Comparison of ENCODE assay signal across 1 cellular context in the genomic region with DNA sequence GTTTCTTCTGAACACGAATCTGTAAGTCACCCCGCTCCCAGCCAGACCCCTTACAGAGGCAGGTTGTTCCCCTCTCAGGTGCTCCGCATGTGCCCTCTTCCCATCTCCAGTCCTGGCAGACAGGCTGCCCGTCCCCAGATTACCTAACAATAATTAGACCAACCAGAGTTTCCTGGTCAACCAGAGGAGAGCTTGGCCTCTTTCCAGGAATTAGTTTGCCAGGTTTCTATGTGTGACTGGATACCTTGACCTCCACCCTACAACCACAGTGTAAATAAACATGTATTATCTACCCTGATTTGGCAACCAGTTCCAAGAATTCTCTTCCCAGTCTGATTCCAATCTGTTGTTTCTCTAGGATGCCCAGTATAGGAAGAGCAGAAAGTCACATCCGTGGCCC.
A peak's percentile ranks its signal among the peaks of the same experiment; 100 is the strongest.
TF ChIP-seq lines count a peak whose summit lies in the region.

No MANE protein-coding gene starts in this region.

TF ChIP-seq in HepG2, 621 proteins besides CTCF, POLR2A, EP300 and RAD21 (continued from another document and continues in another):
- TF ChIP-seq, protein P1, sequence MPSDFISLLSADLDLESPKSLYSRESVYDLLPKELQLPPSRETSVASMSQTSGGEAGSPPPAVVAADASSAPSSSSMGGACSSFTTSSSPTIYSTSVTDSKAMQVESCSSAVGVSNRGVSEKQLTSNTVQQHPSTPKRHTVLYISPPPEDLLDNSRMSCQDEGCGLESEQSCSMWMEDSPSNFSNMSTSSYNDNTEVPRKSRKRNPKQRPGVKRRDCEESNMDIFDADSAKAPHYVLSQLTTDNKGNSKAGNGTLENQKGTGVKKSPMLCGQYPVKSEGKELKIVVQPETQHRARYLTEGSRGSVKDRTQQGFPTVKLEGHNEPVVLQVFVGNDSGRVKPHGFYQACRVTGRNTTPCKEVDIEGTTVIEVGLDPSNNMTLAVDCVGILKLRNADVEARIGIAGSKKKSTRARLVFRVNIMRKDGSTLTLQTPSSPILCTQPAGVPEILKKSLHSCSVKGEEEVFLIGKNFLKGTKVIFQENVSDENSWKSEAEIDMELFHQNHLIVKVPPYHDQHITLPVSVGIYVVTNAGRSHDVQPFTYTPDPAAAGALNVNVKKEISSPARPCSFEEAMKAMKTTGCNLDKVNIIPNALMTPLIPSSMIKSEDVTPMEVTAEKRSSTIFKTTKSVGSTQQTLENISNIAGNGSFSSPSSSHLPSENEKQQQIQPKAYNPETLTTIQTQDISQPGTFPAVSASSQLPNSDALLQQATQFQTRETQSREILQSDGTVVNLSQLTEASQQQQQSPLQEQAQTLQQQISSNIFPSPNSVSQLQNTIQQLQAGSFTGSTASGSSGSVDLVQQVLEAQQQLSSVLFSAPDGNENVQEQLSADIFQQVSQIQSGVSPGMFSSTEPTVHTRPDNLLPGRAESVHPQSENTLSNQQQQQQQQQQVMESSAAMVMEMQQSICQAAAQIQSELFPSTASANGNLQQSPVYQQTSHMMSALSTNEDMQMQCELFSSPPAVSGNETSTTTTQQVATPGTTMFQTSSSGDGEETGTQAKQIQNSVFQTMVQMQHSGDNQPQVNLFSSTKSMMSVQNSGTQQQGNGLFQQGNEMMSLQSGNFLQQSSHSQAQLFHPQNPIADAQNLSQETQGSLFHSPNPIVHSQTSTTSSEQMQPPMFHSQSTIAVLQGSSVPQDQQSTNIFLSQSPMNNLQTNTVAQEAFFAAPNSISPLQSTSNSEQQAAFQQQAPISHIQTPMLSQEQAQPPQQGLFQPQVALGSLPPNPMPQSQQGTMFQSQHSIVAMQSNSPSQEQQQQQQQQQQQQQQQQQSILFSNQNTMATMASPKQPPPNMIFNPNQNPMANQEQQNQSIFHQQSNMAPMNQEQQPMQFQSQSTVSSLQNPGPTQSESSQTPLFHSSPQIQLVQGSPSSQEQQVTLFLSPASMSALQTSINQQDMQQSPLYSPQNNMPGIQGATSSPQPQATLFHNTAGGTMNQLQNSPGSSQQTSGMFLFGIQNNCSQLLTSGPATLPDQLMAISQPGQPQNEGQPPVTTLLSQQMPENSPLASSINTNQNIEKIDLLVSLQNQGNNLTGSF (CRISPR knock-in tag; IDR thresholded peaks at IDR 0.05) = no peak
- TF ChIP-seq THAP11 (CRISPR knock-in tag; IDR thresholded peaks at IDR 0.05) = peak; percentile 54; the same call in 1 of the 2 replicates
- peak; percentile 35; the same call in 1 of the 2 replicates for TF ChIP-seq ETV5 (CRISPR knock-in tag; IDR thresholded peaks at IDR 0.05; ENCODE audit: borderline replicate concordance)
- no peak for TF ChIP-seq MTF1 (CRISPR knock-in tag; IDR thresholded peaks at IDR 0.05)
- TF ChIP-seq, protein P2, sequence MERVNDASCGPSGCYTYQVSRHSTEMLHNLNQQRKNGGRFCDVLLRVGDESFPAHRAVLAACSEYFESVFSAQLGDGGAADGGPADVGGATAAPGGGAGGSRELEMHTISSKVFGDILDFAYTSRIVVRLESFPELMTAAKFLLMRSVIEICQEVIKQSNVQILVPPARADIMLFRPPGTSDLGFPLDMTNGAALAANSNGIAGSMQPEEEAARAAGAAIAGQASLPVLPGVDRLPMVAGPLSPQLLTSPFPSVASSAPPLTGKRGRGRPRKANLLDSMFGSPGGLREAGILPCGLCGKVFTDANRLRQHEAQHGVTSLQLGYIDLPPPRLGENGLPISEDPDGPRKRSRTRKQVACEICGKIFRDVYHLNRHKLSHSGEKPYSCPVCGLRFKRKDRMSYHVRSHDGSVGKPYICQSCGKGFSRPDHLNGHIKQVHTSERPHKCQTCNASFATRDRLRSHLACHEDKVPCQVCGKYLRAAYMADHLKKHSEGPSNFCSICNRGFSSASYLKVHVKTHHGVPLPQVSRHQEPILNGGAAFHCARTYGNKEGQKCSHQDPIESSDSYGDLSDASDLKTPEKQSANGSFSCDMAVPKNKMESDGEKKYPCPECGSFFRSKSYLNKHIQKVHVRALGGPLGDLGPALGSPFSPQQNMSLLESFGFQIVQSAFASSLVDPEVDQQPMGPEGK (CRISPR knock-in tag; IDR thresholded peaks at IDR 0.05) = no peak
- TF ChIP-seq, protein P3, sequence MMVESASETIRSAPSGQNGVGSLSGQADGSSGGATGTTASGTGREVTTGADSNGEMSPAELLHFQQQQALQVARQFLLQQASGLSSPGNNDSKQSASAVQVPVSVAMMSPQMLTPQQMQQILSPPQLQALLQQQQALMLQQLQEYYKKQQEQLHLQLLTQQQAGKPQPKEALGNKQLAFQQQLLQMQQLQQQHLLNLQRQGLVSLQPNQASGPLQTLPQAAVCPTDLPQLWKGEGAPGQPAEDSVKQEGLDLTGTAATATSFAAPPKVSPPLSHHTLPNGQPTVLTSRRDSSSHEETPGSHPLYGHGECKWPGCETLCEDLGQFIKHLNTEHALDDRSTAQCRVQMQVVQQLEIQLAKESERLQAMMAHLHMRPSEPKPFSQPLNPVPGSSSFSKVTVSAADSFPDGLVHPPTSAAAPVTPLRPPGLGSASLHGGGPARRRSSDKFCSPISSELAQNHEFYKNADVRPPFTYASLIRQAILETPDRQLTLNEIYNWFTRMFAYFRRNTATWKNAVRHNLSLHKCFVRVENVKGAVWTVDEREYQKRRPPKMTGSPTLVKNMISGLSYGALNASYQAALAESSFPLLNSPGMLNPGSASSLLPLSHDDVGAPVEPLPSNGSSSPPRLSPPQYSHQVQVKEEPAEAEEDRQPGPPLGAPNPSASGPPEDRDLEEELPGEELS (CRISPR knock-in tag; IDR thresholded peaks at IDR 0.05) = peak; percentile 86
- TF ChIP-seq RARA (CRISPR knock-in tag; IDR thresholded peaks at IDR 0.05) = peak; percentile 97
- peak; percentile 91 for TF ChIP-seq SOX5 (CRISPR knock-in tag; IDR thresholded peaks at IDR 0.05; ENCODE audit: borderline replicate concordance)
- TF ChIP-seq, protein P4, sequence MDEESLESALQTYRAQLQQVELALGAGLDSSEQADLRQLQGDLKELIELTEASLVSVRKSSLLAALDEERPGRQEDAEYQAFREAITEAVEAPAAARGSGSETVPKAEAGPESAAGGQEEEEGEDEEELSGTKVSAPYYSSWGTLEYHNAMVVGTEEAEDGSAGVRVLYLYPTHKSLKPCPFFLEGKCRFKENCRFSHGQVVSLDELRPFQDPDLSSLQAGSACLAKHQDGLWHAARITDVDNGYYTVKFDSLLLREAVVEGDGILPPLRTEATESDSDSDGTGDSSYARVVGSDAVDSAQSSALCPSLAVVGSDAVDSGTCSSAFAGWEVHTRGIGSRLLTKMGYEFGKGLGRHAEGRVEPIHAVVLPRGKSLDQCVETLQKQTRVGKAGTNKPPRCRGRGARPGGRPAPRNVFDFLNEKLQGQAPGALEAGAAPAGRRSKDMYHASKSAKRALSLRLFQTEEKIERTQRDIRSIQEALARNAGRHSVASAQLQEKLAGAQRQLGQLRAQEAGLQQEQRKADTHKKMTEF (CRISPR knock-in tag; IDR thresholded peaks at IDR 0.05) = peak; percentile 83
- peak; percentile 54; the same call in 1 of the 2 replicates for TF ChIP-seq ARID2 (CRISPR knock-in tag; IDR thresholded peaks at IDR 0.05; ENCODE audit: borderline replicate concordance)
- TF ChIP-seq TBX3 (IDR thresholded peaks at IDR 0.05; ENCODE audit: borderline replicate concordance) = peak; percentile 85
- TF ChIP-seq SOX13 (IDR thresholded peaks at IDR 0.05) = no peak
- peak in 1 of 2 experiments; percentile 92; a peak in 2 of 4 replicates for TF ChIP-seq SOX13 (CRISPR knock-in tag; conservative IDR thresholded peaks at IDR 0.05 in 1 of 2, IDR thresholded peaks at IDR 0.05 in 1 of 2)
- TF ChIP-seq CEBPB (IDR thresholded peaks at IDR 0.05; ENCODE audit: borderline replicate concordance, low read depth, low read length) = peak; percentile 76
- 0 out of 2 replicates have a peak, but pooled peaks have one; percentile 42 for TF ChIP-seq ZNF670 (CRISPR knock-in tag; IDR thresholded peaks at IDR 0.05; ENCODE audit: borderline replicate concordance)
- TF ChIP-seq, protein P5, sequence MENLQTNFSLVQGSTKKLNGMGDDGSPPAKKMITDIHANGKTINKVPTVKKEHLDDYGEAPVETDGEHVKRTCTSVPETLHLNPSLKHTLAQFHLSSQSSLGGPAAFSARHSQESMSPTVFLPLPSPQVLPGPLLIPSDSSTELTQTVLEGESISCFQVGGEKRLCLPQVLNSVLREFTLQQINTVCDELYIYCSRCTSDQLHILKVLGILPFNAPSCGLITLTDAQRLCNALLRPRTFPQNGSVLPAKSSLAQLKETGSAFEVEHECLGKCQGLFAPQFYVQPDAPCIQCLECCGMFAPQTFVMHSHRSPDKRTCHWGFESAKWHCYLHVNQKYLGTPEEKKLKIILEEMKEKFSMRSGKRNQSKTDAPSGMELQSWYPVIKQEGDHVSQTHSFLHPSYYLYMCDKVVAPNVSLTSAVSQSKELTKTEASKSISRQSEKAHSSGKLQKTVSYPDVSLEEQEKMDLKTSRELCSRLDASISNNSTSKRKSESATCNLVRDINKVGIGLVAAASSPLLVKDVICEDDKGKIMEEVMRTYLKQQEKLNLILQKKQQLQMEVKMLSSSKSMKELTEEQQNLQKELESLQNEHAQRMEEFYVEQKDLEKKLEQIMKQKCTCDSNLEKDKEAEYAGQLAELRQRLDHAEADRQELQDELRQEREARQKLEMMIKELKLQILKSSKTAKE (CRISPR knock-in tag; IDR thresholded peaks at IDR 0.05; ENCODE audit: borderline replicate concordance) = peak; percentile 89
- no peak for TF ChIP-seq KLF9 (CRISPR knock-in tag; IDR thresholded peaks at IDR 0.05; ENCODE audit: low read depth)
- TF ChIP-seq SIX4 (CRISPR knock-in tag; IDR thresholded peaks at IDR 0.05) = 0 out of 2 replicates have a peak, but pooled peaks have one; percentile 27
- TF ChIP-seq, protein P6, sequence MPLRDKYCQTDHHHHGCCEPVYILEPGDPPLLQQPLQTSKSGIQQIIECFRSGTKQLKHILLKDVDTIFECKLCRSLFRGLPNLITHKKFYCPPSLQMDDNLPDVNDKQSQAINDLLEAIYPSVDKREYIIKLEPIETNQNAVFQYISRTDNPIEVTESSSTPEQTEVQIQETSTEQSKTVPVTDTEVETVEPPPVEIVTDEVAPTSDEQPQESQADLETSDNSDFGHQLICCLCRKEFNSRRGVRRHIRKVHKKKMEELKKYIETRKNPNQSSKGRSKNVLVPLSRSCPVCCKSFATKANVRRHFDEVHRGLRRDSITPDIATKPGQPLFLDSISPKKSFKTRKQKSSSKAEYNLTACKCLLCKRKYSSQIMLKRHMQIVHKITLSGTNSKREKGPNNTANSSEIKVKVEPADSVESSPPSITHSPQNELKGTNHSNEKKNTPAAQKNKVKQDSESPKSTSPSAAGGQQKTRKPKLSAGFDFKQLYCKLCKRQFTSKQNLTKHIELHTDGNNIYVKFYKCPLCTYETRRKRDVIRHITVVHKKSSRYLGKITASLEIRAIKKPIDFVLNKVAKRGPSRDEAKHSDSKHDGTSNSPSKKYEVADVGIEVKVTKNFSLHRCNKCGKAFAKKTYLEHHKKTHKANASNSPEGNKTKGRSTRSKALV (CRISPR knock-in tag; IDR thresholded peaks at IDR 0.05) = peak; percentile 49; the same call in 1 of the 2 replicates
- TF ChIP-seq, protein P7, sequence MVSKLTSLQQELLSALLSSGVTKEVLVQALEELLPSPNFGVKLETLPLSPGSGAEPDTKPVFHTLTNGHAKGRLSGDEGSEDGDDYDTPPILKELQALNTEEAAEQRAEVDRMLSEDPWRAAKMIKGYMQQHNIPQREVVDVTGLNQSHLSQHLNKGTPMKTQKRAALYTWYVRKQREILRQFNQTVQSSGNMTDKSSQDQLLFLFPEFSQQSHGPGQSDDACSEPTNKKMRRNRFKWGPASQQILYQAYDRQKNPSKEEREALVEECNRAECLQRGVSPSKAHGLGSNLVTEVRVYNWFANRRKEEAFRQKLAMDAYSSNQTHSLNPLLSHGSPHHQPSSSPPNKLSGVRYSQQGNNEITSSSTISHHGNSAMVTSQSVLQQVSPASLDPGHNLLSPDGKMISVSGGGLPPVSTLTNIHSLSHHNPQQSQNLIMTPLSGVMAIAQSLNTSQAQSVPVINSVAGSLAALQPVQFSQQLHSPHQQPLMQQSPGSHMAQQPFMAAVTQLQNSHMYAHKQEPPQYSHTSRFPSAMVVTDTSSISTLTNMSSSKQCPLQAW (CRISPR knock-in tag; IDR thresholded peaks at IDR 0.05) = 0 out of 2 replicates have a peak, but pooled peaks have one; percentile 28
- no peak for TF ChIP-seq ZNF451 (CRISPR knock-in tag; IDR thresholded peaks at IDR 0.05)
- peak; percentile 72 for TF ChIP-seq ISL2 (CRISPR knock-in tag; IDR thresholded peaks at IDR 0.05)
- peak; percentile 97 for TF ChIP-seq GFI1 (CRISPR knock-in tag; IDR thresholded peaks at IDR 0.05; ENCODE audit: borderline replicate concordance)
- peak; percentile 59; the same call in 1 of the 2 replicates for TF ChIP-seq RCOR2 (CRISPR knock-in tag; IDR thresholded peaks at IDR 0.05)
- TF ChIP-seq CEBPG (CRISPR knock-in tag; IDR thresholded peaks at IDR 0.05) = peak; percentile 68
- TF ChIP-seq, protein P8, sequence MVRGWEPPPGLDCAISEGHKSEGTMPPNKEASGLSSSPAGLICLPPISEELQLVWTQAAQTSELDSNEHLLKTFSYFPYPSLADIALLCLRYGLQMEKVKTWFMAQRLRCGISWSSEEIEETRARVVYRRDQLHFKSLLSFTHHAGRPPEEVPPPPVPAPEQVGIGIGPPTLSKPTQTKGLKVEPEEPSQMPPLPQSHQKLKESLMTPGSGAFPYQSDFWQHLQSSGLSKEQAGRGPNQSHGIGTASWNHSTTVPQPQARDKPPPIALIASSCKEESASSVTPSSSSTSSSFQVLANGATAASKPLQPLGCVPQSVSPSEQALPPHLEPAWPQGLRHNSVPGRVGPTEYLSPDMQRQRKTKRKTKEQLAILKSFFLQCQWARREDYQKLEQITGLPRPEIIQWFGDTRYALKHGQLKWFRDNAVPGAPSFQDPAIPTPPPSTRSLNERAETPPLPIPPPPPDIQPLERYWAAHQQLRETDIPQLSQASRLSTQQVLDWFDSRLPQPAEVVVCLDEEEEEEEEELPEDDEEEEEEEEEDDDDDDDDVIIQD (CRISPR knock-in tag; IDR thresholded peaks at IDR 0.05; ENCODE audit: low read depth) = peak; percentile 42; the same call in 1 of the 2 replicates
- TF ChIP-seq ZNF292 (CRISPR knock-in tag; IDR thresholded peaks at IDR 0.05; ENCODE audit: borderline replicate concordance, low read depth) = no peak
- no peak for TF ChIP-seq SRSF9 (IDR thresholded peaks at IDR 0.05; ENCODE audit: borderline replicate concordance, insufficient read depth, low read depth, low read length, poor library complexity, severe bottlenecking)
- TF ChIP-seq, protein P9, sequence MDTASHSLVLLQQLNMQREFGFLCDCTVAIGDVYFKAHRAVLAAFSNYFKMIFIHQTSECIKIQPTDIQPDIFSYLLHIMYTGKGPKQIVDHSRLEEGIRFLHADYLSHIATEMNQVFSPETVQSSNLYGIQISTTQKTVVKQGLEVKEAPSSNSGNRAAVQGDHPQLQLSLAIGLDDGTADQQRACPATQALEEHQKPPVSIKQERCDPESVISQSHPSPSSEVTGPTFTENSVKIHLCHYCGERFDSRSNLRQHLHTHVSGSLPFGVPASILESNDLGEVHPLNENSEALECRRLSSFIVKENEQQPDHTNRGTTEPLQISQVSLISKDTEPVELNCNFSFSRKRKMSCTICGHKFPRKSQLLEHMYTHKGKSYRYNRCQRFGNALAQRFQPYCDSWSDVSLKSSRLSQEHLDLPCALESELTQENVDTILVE (CRISPR knock-in tag; IDR thresholded peaks at IDR 0.05) = peak; percentile 32; the same call in 1 of the 2 replicates
- 0 out of 2 replicates have a peak, but pooled peaks have one; percentile 25 for TF ChIP-seq ELF1 (CRISPR knock-in tag; IDR thresholded peaks at IDR 0.05)
- 0 out of 2 replicates have a peak, but pooled peaks have one; percentile 46 for TF ChIP-seq ZNF614 (CRISPR knock-in tag; IDR thresholded peaks at IDR 0.05; ENCODE audit: borderline replicate concordance)
- TF ChIP-seq ZNF337 (CRISPR knock-in tag; IDR thresholded peaks at IDR 0.05; ENCODE audit: borderline replicate concordance, low read depth) = no peak
- peak; percentile 89 for TF ChIP-seq CBFB (CRISPR knock-in tag; IDR thresholded peaks at IDR 0.05)
- peak in 1 of 2 experiments; percentile 70; a peak in 1 of 4 replicates for TF ChIP-seq KLF16 (CRISPR knock-in tag; IDR thresholded peaks at IDR 0.05)
- TF ChIP-seq SMYD3 (CRISPR knock-in tag; IDR thresholded peaks at IDR 0.05) = peak; percentile 56; the same call in 1 of the 2 replicates
- peak; percentile 88; the same call in 1 of the 2 replicates for TF ChIP-seq NCOR1 (IDR thresholded peaks at IDR 0.05; ENCODE audit: borderline replicate concordance, low read length)
